ENCODE assay signal across 29 cellular contexts in the genomic region with DNA sequence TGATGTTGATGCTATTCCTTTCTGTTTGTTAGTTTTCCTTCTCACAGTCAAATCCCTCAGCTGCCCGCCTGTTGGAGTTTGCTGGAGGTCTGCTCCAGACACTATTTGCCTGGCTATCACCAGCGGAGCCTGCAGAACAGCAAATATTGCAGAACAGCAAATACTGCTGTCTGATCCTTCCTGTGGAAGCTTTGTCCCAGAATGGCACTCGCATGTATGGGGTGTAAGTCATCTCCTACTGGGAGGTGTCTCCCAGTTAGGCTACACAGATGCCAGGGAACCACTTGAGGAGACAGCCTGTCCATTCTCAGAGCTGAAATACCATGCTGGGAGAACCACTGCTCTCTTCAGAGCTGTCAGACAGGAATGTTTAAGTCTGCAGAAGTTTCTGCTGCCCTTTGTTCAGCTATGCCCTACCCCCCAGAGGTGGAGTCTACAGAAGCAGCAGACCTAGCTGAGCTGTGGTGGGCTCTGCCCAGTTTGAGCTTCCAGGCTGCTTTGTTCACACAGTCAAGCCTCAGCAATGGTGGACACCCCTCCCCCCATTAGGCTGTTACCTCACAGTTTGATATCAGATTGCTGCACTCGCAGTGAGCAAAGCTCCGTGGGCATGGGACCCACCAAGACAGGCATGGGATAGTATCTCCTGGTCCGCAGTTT.
"Had no signal": no experiment of that assay in that cellular context is flagged by ENCODE, and none has a peak within 500 bp of the region (broad histone marks: within the 10 kb centered on the region; RNA-seq: fewer than 3 reads in every experiment).

No MANE protein-coding gene starts in this region.

- H3K4me3 ChIP-seq: left lung, lower lobe of right lung, neural progenitor cell, right atrium auricular region, right lobe of liver, skin epidermis, stomach, testis, thyroid gland, transverse colon, upper lobe of left lung, vagina had no signal

- H3K27ac ChIP-seq: left lung, lower lobe of right lung, neural progenitor cell, neutrophil, parathyroid adenoma, right atrium auricular region, right lobe of liver, skin epidermis, stomach, testis, thyroid gland, transverse colon, upper lobe of left lung, vagina had no signal

- DNase-seq: hippocampal formation; kidney glomerular epithelial cell; left cardiac atrium; left lung; lower lobe of right lung; mammary epithelial cell; mesenchymal stem cell; naive B cell; natural killer cell; nephron progenitor cell; occipital lobe; right lobe of liver; stimulated activated CD4-positive, alpha-beta T cell treated with anti-CD3 and anti-CD28 coated beads, Interleukin-12 subunit alpha, Interleukin-12 subunit beta, amount 100 ng/mL, for 4 hours; stimulated activated CD4-positive, alpha-beta T cell treated with anti-CD3 and anti-CD28 coated beads, Interleukin-15, amount 100 ng/mL, for 24 hours; stimulated activated CD4-positive, alpha-beta T cell treated with anti-CD3 and anti-CD28 coated beads, Interleukin-2, amount 100 ng/mL, for 24 hours; stimulated activated CD4-positive, alpha-beta T cell treated with anti-CD3 and anti-CD28 coated beads, Interleukin-4, amount 100 ng/mL, for 1 hour; stimulated activated naive B cell treated with anti-CD40 and anti-IgM and Interleukin-4, amounts not matched to agents 10 μg/mL and 1 μg/mL and 100 μg/mL, for 72 hours; stimulated activated naive CD8-positive, alpha-beta T cell treated with anti-CD3 and anti-CD28 coated beads, Interleukin-15, Interleukin-2, amounts not matched to agents 100 U/mL and 50 U/mL, for 24 hours; stomach; testis; thyroid gland; transverse colon; upper lobe of left lung had no signal
